In genomic region chr19:44890366-44891015, GRCh38 we compare ENCODE assay signal across 8 cellular contexts.
A peak's percentile ranks its signal among the peaks of the same experiment; 100 is the strongest.
DNase-seq lines count a peak whose midpoint lies in the region; ATAC-seq and FAIRE-seq lines count a peak whose summit lies in the region.

No MANE protein-coding gene starts in this region.

- H3K27ac ChIP-seq in stomach smooth muscle (ENCODE audit: low read length): peak overlapping the region; percentile 96

- H3K4me3 ChIP-seq in stomach smooth muscle (ENCODE audit: low read length in 2 of 2): peak overlapping the region; percentile 85 to 88

- ATAC-seq in GM19351 (IDR thresholded peaks at IDR 0.05; ENCODE audit: unreplicated experiment): peak; percentile 79
- ATAC-seq in HG03442 (IDR thresholded peaks at IDR 0.05; ENCODE audit: unreplicated experiment): peak; percentile 75

- no peaks in the 10 kb centered on the region for H3K27me3 ChIP-seq in stomach smooth muscle (ENCODE audit: control insufficient read depth in 1 of 2, insufficient read depth in 2 of 2, low read length in 2 of 2)

- DNase-seq in D341Med (ENCODE audit: low spot score): peak; percentile 96
- peak; percentile 100 for DNase-seq in NCI-H446 (lab: John Stamatoyannopoulos, UW)
- DNase-seq in activated CD4-positive, CD25-positive, alpha-beta regulatory T cell treated with anti-CD3 and anti-CD28 coated beads, Interleukin-2, amount 50 U/mL, for 16 hours (ENCODE audit: low read depth, low spot score): peak; percentile 100
- DNase-seq in medulla oblongata (ENCODE audit: extremely low spot score): peak; percentile 100

- peak; percentile 100 for FAIRE-seq in endometrium (lab: Jason Lieb, UNC)

- no peaks in the 10 kb centered on the region for H3K9me3 ChIP-seq in stomach smooth muscle (ENCODE audit: control insufficient read depth in 2 of 2, low read length in 2 of 2)

- H3K4me1 ChIP-seq in stomach smooth muscle (ENCODE audit: control insufficient read depth, insufficient read depth, low read length): peaks cover 27% of the 10 kb centered on the region

- peaks cover 22 to 32% of the 10 kb centered on the region in 2 donors for H3K36me3 ChIP-seq in stomach smooth muscle (ENCODE audit: control insufficient read depth in 2 of 2, insufficient read depth in 2 of 2, low read length in 2 of 2)

- H3K9ac ChIP-seq in stomach smooth muscle (ENCODE audit: low read length in 2 of 2): peak overlapping the region; percentile 83 to 85

Comparison
In these comparisons a context has a peak if more than half of its experiments do, and no peak if none do; other contexts are left out.
1. Peak in every context shown above with its lines: DNase-seq, ATAC-seq, H3K4me3 ChIP-seq and H3K27ac ChIP-seq.